25 cellular contexts compared by ENCODE assay signal in the genomic region with DNA sequence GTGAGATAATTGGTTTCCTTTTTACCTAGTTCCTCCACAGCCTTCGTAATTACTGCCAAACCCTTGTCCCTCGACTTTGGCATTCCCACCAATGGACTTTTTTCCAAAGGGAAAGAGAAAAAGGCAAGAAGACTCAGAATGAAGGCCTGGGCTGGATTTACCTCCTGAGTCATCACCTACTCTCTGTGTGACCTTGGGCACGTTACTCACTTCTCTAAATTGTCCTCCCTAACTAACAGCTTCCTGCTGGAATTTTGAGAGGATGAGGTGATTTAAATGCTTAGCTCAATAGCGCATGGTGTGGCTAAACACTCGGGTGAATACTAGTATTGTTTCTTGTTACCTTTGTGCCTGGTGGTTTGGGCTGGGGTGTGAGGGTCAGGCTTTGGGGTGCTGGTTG.
DNase-seq lines count a peak whose midpoint lies in the region; ATAC-seq, FAIRE-seq and TF ChIP-seq lines count a peak whose summit lies in the region.
"Had no signal": no experiment of that assay in that cellular context is flagged by ENCODE, and none has a peak within 500 bp of the region (broad histone marks: within the 10 kb centered on the region; RNA-seq: fewer than 3 reads in every experiment).

No MANE protein-coding gene starts in this region.

- BruUV-seq in IMR-90 (replicated peaks; lab: Mats Ljungman, UMichigan) = no TSS peak

- no peak overlapping the region for H3K9ac ChIP-seq in IMR-90 (ENCODE audit: low read depth, low read length)

- FAIRE-seq in bronchial epithelial cell (lab: Jason Lieb, UNC) = peak; percentile 77
- FAIRE-seq: GM19239 had no signal

- H2BK20ac ChIP-seq in IMR-90 (ENCODE audit: low read depth, low read length) = no peak overlapping the region

- TF ChIP-seq POLR2A in IMR-90 (IDR thresholded peaks at IDR 0.05; ENCODE audit: low read depth, low read length) = no peak

- DNase-seq in Daoy (ENCODE audit: low read depth) (peak; percentile 7), IMR-90 (peak; percentile 27), bronchial epithelial cell (ENCODE audit: low read depth) (peak; percentile 40), kidney glomerular epithelial cell (lab: John Stamatoyannopoulos, UW) (peak; percentile 45), mesenteric fat pad (ENCODE audit: low spot score) (no peak)
- no peak for DNase-seq in CD4-positive, alpha-beta memory T cell
- DNase-seq: activated CD4-positive, alpha-beta T cell treated with anti-CD3 and anti-CD28 coated beads, Interleukin-2, amount 10 ng/mL, durations not matched to agents 7 days and 5 days; activated CD8-positive, alpha-beta memory T cell treated with anti-CD3 and anti-CD28 coated beads, Interleukin-2, amount 50 U/mL, for 48 hours; aorta; CD4-positive, alpha-beta T cell; DMS53; erythroblast; MV-4-11; NCI-H2029; NCI-H526 treated with DMSO at 0.1 percent for 48 hours; right lobe of liver; stimulated activated CD4-positive, alpha-beta T cell treated with anti-CD3 and anti-CD28 coated beads, Interleukin-1b, Interleukin-23, amount 100 ng/mL, for 48 hours; substantia nigra had no signal

- no peak overlapping the region for H4K5ac ChIP-seq in IMR-90 (ENCODE audit: low read depth, low read length)

- no peak overlapping the region for H3K4me2 ChIP-seq in IMR-90 (ENCODE audit: low read depth, low read length)
- H3K4me2 ChIP-seq: hepatocyte had no signal

- no peaks in the 10 kb centered on the region for H3K9me1 ChIP-seq in IMR-90 (ENCODE audit: insufficient read depth, low read length)

- H3K27ac ChIP-seq in IMR-90 (ENCODE audit: insufficient read depth, low read length) = no peak overlapping the region
- no peak overlapping the region for H3K27ac ChIP-seq in CD4-positive, alpha-beta memory T cell (ENCODE audit: low read depth, low read length)
- H3K27ac ChIP-seq: hepatocyte, neutrophil, PC-9, right lobe of liver had no signal

- no peaks in the 10 kb centered on the region for H4K20me1 ChIP-seq in IMR-90 (ENCODE audit: insufficient read depth, low read length)

- H2BK120ac ChIP-seq in IMR-90 (ENCODE audit: low read depth, low read length) = no peak overlapping the region

- TF ChIP-seq CTCF in IMR-90 (conservative IDR thresholded peaks at IDR 0.05; ENCODE audit: low read depth, low read length) (no peak), bronchial epithelial cell (IDR thresholded peaks at IDR 0.05; ENCODE audit: insufficient read depth, low read length, severe bottlenecking) (no peak)

- ATAC-seq in IMR-90 (ENCODE audit: low read depth) = no peak
- ATAC-seq in GM18907 (IDR thresholded peaks at IDR 0.05; ENCODE audit: unreplicated experiment) = no peak
- ATAC-seq in GM21528 (IDR thresholded peaks at IDR 0.05; ENCODE audit: low FRiP score, unreplicated experiment) = no peak

- no peaks in the 10 kb centered on the region for H3K4me1 ChIP-seq in IMR-90 (ENCODE audit: control insufficient read depth, insufficient read depth, low read length)
- H3K4me1 ChIP-seq in CD4-positive, alpha-beta memory T cell (ENCODE audit: insufficient read depth, low read length) = no peaks in the 10 kb centered on the region
- H3K4me1 ChIP-seq: right lobe of liver had no signal

- no peak overlapping the region for H2AK9ac ChIP-seq in IMR-90 (replicated peaks; ENCODE audit: low read depth, low read length, poor library complexity)

- H2BK15ac ChIP-seq in IMR-90 (ENCODE audit: low read depth, low read length) = no peak overlapping the region

- H2AFZ ChIP-seq in IMR-90 (replicated peaks; ENCODE audit: low read length, poor library complexity) = no peak overlapping the region
- H2AFZ ChIP-seq: hepatocyte, PC-9 had no signal

- H3K27me3 ChIP-seq in IMR-90 (ENCODE audit: control insufficient read depth, insufficient read depth, low read length) = peaks cover 7% of the 10 kb centered on the region
- H3K27me3 ChIP-seq in bronchial epithelial cell (ENCODE audit: control insufficient read depth, insufficient read depth, low read length) = no peaks in the 10 kb centered on the region
- H3K27me3 ChIP-seq in CD4-positive, alpha-beta memory T cell (ENCODE audit: insufficient read depth, low read length) = peaks cover 6% of the 10 kb centered on the region
- H3K27me3 ChIP-seq: right lobe of liver had no signal

- no peak overlapping the region for H2AK5ac ChIP-seq in IMR-90 (ENCODE audit: low read depth, low read length)

- H3K4me3 ChIP-seq in IMR-90 (ENCODE audit: insufficient read depth, low read depth, low read length) = no peak overlapping the region
- H3K4me3 ChIP-seq in bronchial epithelial cell (ENCODE audit: low read depth, low read length) = no peak overlapping the region
- H3K4me3 ChIP-seq in CD4-positive, alpha-beta memory T cell (ENCODE audit: low read length in 2 of 2) = no peak overlapping the region
- H3K4me3 ChIP-seq: hepatocyte, PC-9, right lobe of liver had no signal

- H3K14ac ChIP-seq in IMR-90 (replicated peaks; ENCODE audit: low read depth, low read length) = no peak overlapping the region

- no peak overlapping the region for H4K91ac ChIP-seq in IMR-90 (ENCODE audit: insufficient read depth, low read depth, low read length)

- H3K36me3 Mint-ChIP-seq in CD4-positive, alpha-beta memory T cell = no peaks in the 10 kb centered on the region

- H3K56ac ChIP-seq in IMR-90 (ENCODE audit: extremely low read depth, insufficient read depth, low read length) = no peak overlapping the region

- no peaks in the 10 kb centered on the region for H3K79me1 ChIP-seq in IMR-90 (ENCODE audit: low read depth in 1 of 2, low read length in 2 of 2)

- no peak overlapping the region for H4K8ac ChIP-seq in IMR-90 (ENCODE audit: low read depth in 2 of 2, low read length in 2 of 2)

- intact Hi-C loops in IMR-90 (cut with micrococcal nuclease) = loop anchor here (5.0 kb wide), 1 partner anchor 1504 kb away; no protein-coding TSS in a partner anchor
- intact Hi-C loops in CD4-positive, alpha-beta memory T cell (cut with micrococcal nuclease) = no loop called here

- no peak overlapping the region for H3K4me3 Mint-ChIP-seq in CD4-positive, alpha-beta memory T cell
- H3K4me3 Mint-ChIP-seq: activated CD4-positive, alpha-beta T cell treated with anti-CD3 and anti-CD28 coated beads, Interleukin-2, amount 10 ng/mL, durations not matched to agents 7 days and 5 days; CD4-positive, alpha-beta T cell; dendritic cell treated with granulocyte-macrophage colony-stimulating factor and Interleukin-4, amounts not matched to agents 40 ng/mL and 50 ng/mL, for 4 days had no signal

- H3K27me3 Mint-ChIP-seq in CD4-positive, alpha-beta memory T cell = peaks cover 37 to 49% of the 10 kb centered on the region in 2 donors

- CTCF ChIA-PET in IMR-90 (lab: Yijun Ruan, JAX) = no interaction called here
- CTCF ChIA-PET in CD4-positive, alpha-beta memory T cell (lab: Charles Lee; ENCODE audit: partially characterized antibody) = no interaction called here

- H3K9me3 Mint-ChIP-seq in CD4-positive, alpha-beta memory T cell = peaks cover 0 to 7% (median 0%) of the 10 kb centered on the region in 8 donors
- H3K9me3 Mint-ChIP-seq: activated CD4-positive, alpha-beta T cell treated with anti-CD3 and anti-CD28 coated beads, Interleukin-2, amount 10 ng/mL, durations not matched to agents 7 days and 5 days; dendritic cell treated with granulocyte-macrophage colony-stimulating factor and Interleukin-4, amounts not matched to agents 40 ng/mL and 50 ng/mL, for 4 days had no signal

- no peak overlapping the region for H3K18ac ChIP-seq in IMR-90 (ENCODE audit: low read depth, low read length)

- no peak for TF ChIP-seq RAD21 in IMR-90 (IDR thresholded peaks at IDR 0.05; ENCODE audit: low read length)

- no peak overlapping the region for H3K23ac ChIP-seq in IMR-90 (ENCODE audit: low read depth, low read length)

- H3K9me3 ChIP-seq in IMR-90 (ENCODE audit: control insufficient read depth, insufficient read depth, low read length) = no peaks in the 10 kb centered on the region
- no peaks in the 10 kb centered on the region for H3K9me3 ChIP-seq in CD4-positive, alpha-beta memory T cell (ENCODE audit: control insufficient read depth in 1 of 2, low read length in 2 of 2)
- H3K9me3 ChIP-seq: neutrophil, right lobe of liver had no signal

- dilution Hi-C loops in IMR-90 (cut with HindIII; ENCODE audit: low sequenced_read_pairs, unreplicated experiment) = no loop called here

- H3K4me1 Mint-ChIP-seq in CD4-positive, alpha-beta memory T cell = no peaks in the 10 kb centered on the region
- H3K4me1 Mint-ChIP-seq: activated CD4-positive, alpha-beta T cell treated with anti-CD3 and anti-CD28 coated beads, Interleukin-2, amount 10 ng/mL, durations not matched to agents 7 days and 5 days had no signal

- WGBS in IMR-90 (ENCODE audit: extremely low coverage in 2 of 2, insufficient read length in 1 of 2), 2 experiments = no CpG with 5 or more reads among the region's 5 CpGs

- H2BK5ac ChIP-seq in IMR-90 (ENCODE audit: low read depth, low read length, poor library complexity, severe bottlenecking) = no peak overlapping the region

- in situ Hi-C loops in IMR-90 (cut with MboI; ENCODE audit: low sequenced_read_pairs) = no loop called here

- POLR2A ChIA-PET in IMR-90 (lab: Charles Lee; ENCODE audit: unreplicated experiment) = no interaction called here
- POLR2A ChIA-PET in CD4-positive, alpha-beta memory T cell (lab: Charles Lee; ENCODE audit: partially characterized antibody) = no interaction called here

- H3K36me3 ChIP-seq in IMR-90 (ENCODE audit: control insufficient read depth, insufficient read depth, low read length) (no peaks in the 10 kb centered on the region), bronchial epithelial cell (ENCODE audit: control insufficient read depth, insufficient read depth, low read length) (no peaks in the 10 kb centered on the region)
- H3K36me3 ChIP-seq in CD4-positive, alpha-beta memory T cell (ENCODE audit: insufficient read depth, low read length) = no peaks in the 10 kb centered on the region
- H3K36me3 ChIP-seq: neutrophil, right lobe of liver had no signal

- H3K27ac Mint-ChIP-seq in CD4-positive, alpha-beta memory T cell = no peak overlapping the region
- H3K27ac Mint-ChIP-seq: activated CD4-positive, alpha-beta T cell treated with anti-CD3 and anti-CD28 coated beads, Interleukin-2, amount 10 ng/mL, durations not matched to agents 7 days and 5 days; CD4-positive, alpha-beta T cell; dendritic cell treated with granulocyte-macrophage colony-stimulating factor and Interleukin-4, amounts not matched to agents 40 ng/mL and 50 ng/mL, for 4 days had no signal

- H3K4ac ChIP-seq in IMR-90 (ENCODE audit: low read depth, low read length) = no peak overlapping the region

TF ChIP-seq in IMR-90, 13 proteins besides CTCF, POLR2A, EP300 and RAD21 (continues in another document):
- TF ChIP-seq SMC3 (IDR thresholded peaks at IDR 0.05; ENCODE audit: low read depth, low read length) = no peak
- TF ChIP-seq BHLHE40 (IDR thresholded peaks at IDR 0.05; ENCODE audit: low read depth, low read length) = no peak
- TF ChIP-seq MAFK (IDR thresholded peaks at IDR 0.05; ENCODE audit: low read depth, low read length) = no peak
- no peak for TF ChIP-seq RFX5 (IDR thresholded peaks at IDR 0.05; ENCODE audit: low read depth, low read length)
- no peak for TF ChIP-seq MXI1 (IDR thresholded peaks at IDR 0.05; ENCODE audit: borderline replicate concordance, low read depth, low read length)

Comparison
In these comparisons a context has a peak if more than half of its experiments do, and no peak if none do; other contexts are left out.
1. DNase-seq: peak in Daoy (single experiment), IMR-90 (single experiment), bronchial epithelial cell (single experiment) and kidney glomerular epithelial cell (single experiment); none in mesenteric fat pad (single experiment) and CD4-positive, alpha-beta memory T cell (0 of 5).